Comparison of ENCODE assay signal across 8 cellular contexts in genomic region chr5:172110921-172111873, GRCh38.
A peak's percentile ranks its signal among the peaks of the same experiment; 100 is the strongest.
DNase-seq lines count a peak whose midpoint lies in the region; ATAC-seq lines count a peak whose summit lies in the region.

No MANE protein-coding gene starts in this region.

- peak overlapping the region; percentile 95 for H3K27ac Mint-ChIP-seq in central memory CD8-positive, alpha-beta T cell (ENCODE audit: low read depth)

- ATAC-seq in GM21717 (IDR thresholded peaks at IDR 0.05; ENCODE audit: unreplicated experiment) = peak; percentile 73
- ATAC-seq in central memory CD8-positive, alpha-beta T cell (replicated peaks; ENCODE audit: extremely low read depth, poor library complexity, severe bottlenecking) = peak; percentile 63

- H3K4me1 Mint-ChIP-seq in central memory CD8-positive, alpha-beta T cell = peaks cover 78% of the 10 kb centered on the region

- no peaks in the 10 kb centered on the region for H3K9me3 Mint-ChIP-seq in central memory CD8-positive, alpha-beta T cell

- H3K27ac ChIP-seq in KOPT-K1 (ENCODE audit: low read depth, low read length, poor library complexity, severe bottlenecking) = peak overlapping the region; percentile 74

- peak overlapping the region; percentile 79 for H3K4me3 Mint-ChIP-seq in central memory CD8-positive, alpha-beta T cell

- H3K9me3 ChIP-seq in KOPT-K1 (ENCODE audit: insufficient read depth, low read length, poor library complexity, severe bottlenecking) = no peaks in the 10 kb centered on the region

- H3K36me3 ChIP-seq in KOPT-K1 (ENCODE audit: insufficient read depth, low read length) = peaks cover 8% of the 10 kb centered on the region

- no peaks in the 10 kb centered on the region for H3K27me3 Mint-ChIP-seq in central memory CD8-positive, alpha-beta T cell

- H3K36me3 Mint-ChIP-seq in central memory CD8-positive, alpha-beta T cell (ENCODE audit: insufficient read depth) = peaks cover 48% of the 10 kb centered on the region

- DNase-seq in EH (ENCODE audit: low read depth) = peak; percentile 62
- DNase-seq in activated CD4-positive, CD25-positive, alpha-beta regulatory T cell treated with anti-CD3 and anti-CD28 coated beads, Interleukin-2, amount 50 U/mL, for 16 hours (ENCODE audit: low read depth, low spot score) = peak; percentile 47
- peak; percentile 48 to 63 for DNase-seq in central memory CD8-positive, alpha-beta T cell (ENCODE audit: low spot score in 2 of 2)
- DNase-seq in myocyte (ENCODE audit: low read depth) = peak; percentile 84
- peak; percentile 36 for DNase-seq in stromal cell of bone marrow (ENCODE audit: low read depth)
- DNase-seq in pons (ENCODE audit: low spot score) = no peak
